ENCODE assay signal across 8 cellular contexts in genomic region chr6:75747985-75748742, GRCh38. TPM values are rescaled to one million over a fixed set of nuclear protein-coding genes. Genes with fewer than 3 reads are reported as not detected.
DNase-seq lines count a peak whose midpoint lies in the region; ATAC-seq, FAIRE-seq and TF ChIP-seq lines count a peak whose summit lies in the region.

No MANE protein-coding gene starts in this region.

- H3K27ac ChIP-seq in left ventricle myocardium inferior (replicated peaks): peak overlapping the region; percentile 89
- H3K27ac ChIP-seq in small intestine (ENCODE audit: low read depth in 1 of 2, low read length in 1 of 2): peak overlapping the region; percentile 88

- no peaks in the 10 kb centered on the region for H3K36me3 Mint-ChIP-seq in WTC11

- 11 to 15% (median 11%) methylated on average over 16 to 17 of the region's 17 CpGs for WGBS in small intestine, 3 donors

- no peak for TF ChIP-seq POLR2A in GM12892 (IDR thresholded peaks at IDR 0.05; ENCODE audit: low read depth, low read length)

- intact Hi-C loops in left ventricle myocardium inferior (cut with micrococcal nuclease): no loop called here

- peaks cover 40% of the 10 kb centered on the region for H3K4me1 ChIP-seq in left ventricle myocardium inferior
- H3K4me1 ChIP-seq in small intestine (ENCODE audit: control insufficient read depth in 2 of 2, insufficient read depth in 1 of 2, low read depth in 1 of 2, low read length in 1 of 2): peaks cover 0 to 6% of the 10 kb centered on the region in 2 donors

- ATAC-seq in HG03060 (IDR thresholded peaks at IDR 0.05; ENCODE audit: low read depth, unreplicated experiment) (peak; percentile 4), WTC11 (peak; percentile 66)

- H3K4me1 Mint-ChIP-seq in WTC11: peaks cover 18% of the 10 kb centered on the region

- H3K27me3 Mint-ChIP-seq in WTC11 (ENCODE audit: low read depth): peaks cover 9% of the 10 kb centered on the region

- no peaks in the 10 kb centered on the region for H3K9me3 Mint-ChIP-seq in WTC11

- POLR2A ChIA-PET in BJ (lab: Charles Lee) (no interaction called here), WTC11 (lab: Charles Lee) (no interaction called here)

- CTCF ChIA-PET in BJ (lab: Yijun Ruan, JAX): no interaction called here
- CTCF ChIA-PET in WTC11 (lab: Charles Lee): no interaction called here

- H3K4me3 ChIP-seq in BJ (ENCODE audit: low read depth, low read length): peak overlapping the region; percentile 99
- H3K4me3 ChIP-seq in left ventricle myocardium inferior: peak overlapping the region; percentile 100
- H3K4me3 ChIP-seq in small intestine (ENCODE audit: low read depth in 1 of 2, low read length in 2 of 2): peak overlapping the region; percentile 66 to 78

- no peak for TF ChIP-seq CTCF in BJ (IDR thresholded peaks at IDR 0.05; ENCODE audit: insufficient read depth, low read depth, low read length)
- no peak for TF ChIP-seq CTCF in WTC11 (IDR thresholded peaks at IDR 0.05)
- TF ChIP-seq CTCF in left ventricle myocardium inferior (IDR thresholded peaks at IDR 0.05; ENCODE audit: borderline replicate concordance): no peak

- peak overlapping the region; percentile 93 for H3K27ac Mint-ChIP-seq in WTC11

- H3K9me3 ChIP-seq in left ventricle myocardium inferior (replicated peaks) (no peaks in the 10 kb centered on the region), small intestine (ENCODE audit: control insufficient read depth, low read depth) (no peaks in the 10 kb centered on the region)

- no peaks in the 10 kb centered on the region for H3K36me3 ChIP-seq in BJ (ENCODE audit: control insufficient read depth, insufficient read depth, low read length)
- no peaks in the 10 kb centered on the region for H3K36me3 ChIP-seq in left ventricle myocardium inferior
- H3K36me3 ChIP-seq in small intestine (ENCODE audit: control insufficient read depth in 2 of 2, insufficient read depth in 2 of 2, low read length in 2 of 2): no peaks in the 10 kb centered on the region

- DNase-seq in BJ (ENCODE audit: low read depth): no peak
- DNase-seq in WTC11 (ENCODE audit: low spot score): no peak
- DNase-seq in left ventricle myocardium inferior: no peak
- no peak for DNase-seq in small intestine
- DNase-seq in stimulated activated naive CD4-positive, alpha-beta T cell (lab: John Stamatoyannopoulos, UW): no peak
- no peak for DNase-seq in NCI-H748 treated with DMSO at 0.1 percent for 48 hours (lab: John Stamatoyannopoulos, UW)
- DNase-seq in GM12892 (ENCODE audit: insufficient read length): no peak

- H3K27me3 ChIP-seq in BJ (ENCODE audit: control insufficient read depth, insufficient read depth, low read length) (peaks cover 2% of the 10 kb centered on the region; the same call in 1 of the 2 replicates), left ventricle myocardium inferior (ENCODE audit: low read depth) (no peaks in the 10 kb centered on the region), small intestine (ENCODE audit: control insufficient read depth in 2 of 2, insufficient read depth in 2 of 2, low read length in 2 of 2) (no peaks in the 10 kb centered on the region)

- H3K4me3 Mint-ChIP-seq in WTC11: peak overlapping the region; percentile 88

- FAIRE-seq in small intestine (lab: Jason Lieb, UNC): no peak
- no peak for FAIRE-seq in GM12892 (lab: Jason Lieb, UNC)

TF ChIP-seq in WTC11, 78 proteins besides CTCF, POLR2A, EP300 and RAD21:
- no peak for TF ChIP-seq JUN (CRISPR knock-in tag; IDR thresholded peaks at IDR 0.05)
- TF ChIP-seq FOXP4 (CRISPR knock-in tag; IDR thresholded peaks at IDR 0.05): no peak
- no peak for TF ChIP-seq NR3C1 (CRISPR knock-in tag; conservative IDR thresholded peaks at IDR 0.05; ENCODE audit: low read depth)
- no peak for TF ChIP-seq ZBTB21 (CRISPR knock-in tag; IDR thresholded peaks at IDR 0.05; ENCODE audit: borderline replicate concordance)
- TF ChIP-seq PRRX2 (CRISPR knock-in tag; IDR thresholded peaks at IDR 0.05): no peak
- no peak for TF ChIP-seq USF2 (CRISPR knock-in tag; IDR thresholded peaks at IDR 0.05)
- no peak for TF ChIP-seq ZBTB43 (CRISPR knock-in tag; IDR thresholded peaks at IDR 0.05)
- TF ChIP-seq EMX1 (CRISPR knock-in tag; IDR thresholded peaks at IDR 0.05): no peak
- TF ChIP-seq ZNF121 (CRISPR knock-in tag; IDR thresholded peaks at IDR 0.05): no peak
- TF ChIP-seq ATF2 (CRISPR knock-in tag; IDR thresholded peaks at IDR 0.05; ENCODE audit: borderline replicate concordance, low read depth): no peak
- TF ChIP-seq ELF4 (CRISPR knock-in tag; IDR thresholded peaks at IDR 0.05; ENCODE audit: low read depth): no peak
- TF ChIP-seq NFYB (CRISPR knock-in tag; conservative IDR thresholded peaks at IDR 0.05; ENCODE audit: low read depth): no peak
- TF ChIP-seq KAT7 (CRISPR knock-in tag; IDR thresholded peaks at IDR 0.05; ENCODE audit: borderline replicate concordance): no peak
- TF ChIP-seq GRHL2 (CRISPR knock-in tag; IDR thresholded peaks at IDR 0.05; ENCODE audit: insufficient replicate concordance, severe bottlenecking): no peak

RNA-seq across cellular contexts. Expression of gene MYO6, which starts 0.9 kb away (rescaled TPM):
- polyA plus RNA-seq in BJ (2011; rRNA removed) (4.7 and 8.0 TPM in 2 replicates), small intestine (100 to 1,000 TPM in 2 of 3 donors, 10 to 100 TPM in 1; 43.7 to 140 (median 105) TPM)
- 5.3 and 7.0 TPM in 2 replicates for polyA minus RNA-seq in BJ (2011; rRNA and poly(A)+ RNA removed)
- total RNA-seq in WTC11 (2021) (32.6 to 40.5 TPM (median 40.5 TPM) in 3 replicates), left ventricle myocardium inferior (5.0 TPM)
- 5.5 TPM for polyA plus RNA-seq in GM12892 (2012; ENCODE audit: missing spikeins)
